2 cellular contexts compared by ENCODE assay signal in the genomic region with DNA sequence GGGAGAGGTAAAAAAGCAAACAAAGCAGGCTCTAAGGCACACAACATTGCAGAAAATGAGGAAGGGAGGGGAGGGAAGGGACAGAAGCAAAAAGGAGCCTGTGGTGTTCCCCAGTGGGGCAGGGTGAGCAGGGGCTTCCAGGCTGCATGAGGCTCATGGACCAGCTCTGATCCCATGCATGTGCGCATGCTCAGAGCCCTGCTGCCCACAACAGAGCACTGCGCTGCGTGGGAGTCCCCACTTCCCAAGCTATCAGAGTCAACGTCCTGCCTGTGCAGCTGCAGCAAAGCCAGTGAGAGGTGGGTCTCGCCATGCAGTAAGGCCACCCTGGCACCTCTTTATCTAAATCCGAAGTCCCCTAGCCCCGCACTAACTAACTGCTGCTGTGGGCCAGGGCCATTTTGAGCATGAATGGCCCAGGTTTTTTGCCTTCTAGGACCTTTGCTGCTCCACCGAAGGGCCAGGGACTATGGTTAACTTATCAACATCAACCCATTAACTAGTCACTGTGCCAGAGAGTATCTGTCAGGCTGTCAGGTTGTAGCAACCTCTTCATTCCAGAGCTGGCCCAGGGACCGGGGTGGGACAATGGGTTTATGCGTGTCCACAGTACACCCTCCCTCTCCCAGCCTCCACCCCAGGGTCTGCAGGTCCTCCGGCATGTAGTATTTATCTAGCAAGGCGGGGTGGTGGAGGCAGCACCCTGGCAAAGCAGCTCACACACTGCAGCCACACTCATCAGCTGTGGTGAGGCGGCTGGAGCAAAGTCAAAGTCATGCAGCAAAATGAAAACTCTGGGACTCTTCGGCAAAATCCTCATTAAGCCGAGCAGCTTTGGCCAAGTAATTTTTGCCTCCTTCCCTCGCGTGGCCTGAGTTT.
TF ChIP-seq lines count a peak whose summit lies in the region.

No MANE protein-coding gene starts in this region.

TF ChIP-seq in HepG2, 621 proteins besides CTCF, POLR2A, EP300 and RAD21:
- TF ChIP-seq ZNF577 (CRISPR knock-in tag; IDR thresholded peaks at IDR 0.05; ENCODE audit: borderline replicate concordance, low read depth) (no peak), TCF12 (IDR thresholded peaks at IDR 0.05) (no peak), TCF12 (CRISPR knock-in tag; IDR thresholded peaks at IDR 0.05) (no peak), HMGA1 (CRISPR knock-in tag; conservative IDR thresholded peaks at IDR 0.05) (no peak), REXO4 (CRISPR knock-in tag; IDR thresholded peaks at IDR 0.05; ENCODE audit: borderline replicate concordance) (no peak), ZNF263 (CRISPR knock-in tag; IDR thresholded peaks at IDR 0.05) (no peak), ZFP90 (CRISPR knock-in tag; IDR thresholded peaks at IDR 0.05; ENCODE audit: borderline replicate concordance) (no peak), EHMT2 (IDR thresholded peaks at IDR 0.05; ENCODE audit: borderline replicate concordance, low read depth, low read length) (no peak), PHF20 (CRISPR knock-in tag; IDR thresholded peaks at IDR 0.05) (no peak), GMEB1 (CRISPR knock-in tag; IDR thresholded peaks at IDR 0.05; ENCODE audit: borderline replicate concordance) (no peak), ZNF101 (CRISPR knock-in tag; IDR thresholded peaks at IDR 0.05; ENCODE audit: borderline replicate concordance, low read depth) (no peak), ZNF766 (CRISPR knock-in tag; IDR thresholded peaks at IDR 0.05; ENCODE audit: borderline replicate concordance) (no peak), SKI (IDR thresholded peaks at IDR 0.05; ENCODE audit: partially characterized antibody) (no peak), EZH2 (conservative IDR thresholded peaks at IDR 0.05; ENCODE audit: low read depth, low read length) (no peak), ARNTL (CRISPR knock-in tag; IDR thresholded peaks at IDR 0.05) (no peak), RBM39 (IDR thresholded peaks at IDR 0.05; ENCODE audit: low read depth, low read length, poor library complexity, severe bottlenecking) (no peak), HHEX (CRISPR knock-in tag; IDR thresholded peaks at IDR 0.05) (no peak), FOXC1 (CRISPR knock-in tag; IDR thresholded peaks at IDR 0.05; ENCODE audit: borderline replicate concordance) (no peak), ZNF558 (CRISPR knock-in tag; IDR thresholded peaks at IDR 0.05; ENCODE audit: borderline replicate concordance) (no peak), MXD4 (CRISPR knock-in tag; IDR thresholded peaks at IDR 0.05) (no peak)
- TF ChIP-seq, protein P1, sequence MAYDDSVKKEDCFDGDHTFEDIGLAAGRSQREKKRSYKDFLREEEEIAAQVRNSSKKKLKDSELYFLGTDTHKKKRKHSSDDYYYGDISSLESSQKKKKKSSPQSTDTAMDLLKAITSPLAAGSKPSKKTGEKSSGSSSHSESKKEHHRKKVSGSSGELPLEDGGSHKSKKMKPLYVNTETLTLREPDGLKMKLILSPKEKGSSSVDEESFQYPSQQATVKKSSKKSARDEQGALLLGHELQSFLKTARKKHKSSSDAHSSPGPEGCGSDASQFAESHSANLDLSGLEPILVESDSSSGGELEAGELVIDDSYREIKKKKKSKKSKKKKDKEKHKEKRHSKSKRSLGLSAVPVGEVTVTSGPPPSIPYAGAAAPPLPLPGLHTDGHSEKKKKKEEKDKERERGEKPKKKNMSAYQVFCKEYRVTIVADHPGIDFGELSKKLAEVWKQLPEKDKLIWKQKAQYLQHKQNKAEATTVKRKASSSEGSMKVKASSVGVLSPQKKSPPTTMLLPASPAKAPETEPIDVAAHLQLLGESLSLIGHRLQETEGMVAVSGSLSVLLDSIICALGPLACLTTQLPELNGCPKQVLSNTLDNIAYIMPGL (CRISPR knock-in tag; IDR thresholded peaks at IDR 0.05; ENCODE audit: borderline replicate concordance in 1 of 2, low read depth in 1 of 2) = no peak

TF ChIP-seq in GM12878, 131 proteins besides CTCF, POLR2A, EP300 and RAD21:
- TF ChIP-seq ZBED1 (IDR thresholded peaks at IDR 0.05; ENCODE audit: borderline replicate concordance) (no peak), CBX3 (IDR thresholded peaks at IDR 0.05; ENCODE audit: borderline replicate concordance, low read depth) (no peak), ZNF24 (IDR thresholded peaks at IDR 0.05) (no peak), SMARCA5 (IDR thresholded peaks at IDR 0.05) (no peak), RAD51 (IDR thresholded peaks at IDR 0.05) (no peak), FOXK2 (IDR thresholded peaks at IDR 0.05) (no peak), SUPT20H (IDR thresholded peaks at IDR 0.05; ENCODE audit: borderline replicate concordance, control insufficient read depth, low read depth, low read length) (no peak), ATF2 (IDR thresholded peaks at IDR 0.05; ENCODE audit: low read length) (no peak), PAX8 (IDR thresholded peaks at IDR 0.05) (no peak), HDGF (IDR thresholded peaks at IDR 0.05) (no peak), GABPA (IDR thresholded peaks at IDR 0.05; ENCODE audit: low read depth) (no peak), IKZF1 (conservative IDR thresholded peaks at IDR 0.05) (no peak)
- TF ChIP-seq, protein P2, sequence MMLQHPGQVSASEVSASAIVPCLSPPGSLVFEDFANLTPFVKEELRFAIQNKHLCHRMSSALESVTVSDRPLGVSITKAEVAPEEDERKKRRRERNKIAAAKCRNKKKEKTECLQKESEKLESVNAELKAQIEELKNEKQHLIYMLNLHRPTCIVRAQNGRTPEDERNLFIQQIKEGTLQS (IDR thresholded peaks at IDR 0.05; ENCODE audit: borderline replicate concordance, extremely low read depth, low read depth, low read length) = no peak
